19 cellular contexts compared by ENCODE assay signal in genomic region chr12:103705927-103706326, GRCh38.
DNase-seq lines count a peak whose midpoint lies in the region; ATAC-seq and TF ChIP-seq lines count a peak whose summit lies in the region.
"Had no signal": no experiment of that assay in that cellular context is flagged by ENCODE, and none has a peak within 500 bp of the region (broad histone marks: within the 10 kb centered on the region; RNA-seq: fewer than 3 reads in every experiment).

No MANE protein-coding gene starts in this region.

- H3K4me3 Mint-ChIP-seq in nephron progenitor cell = no peak overlapping the region
- H3K4me3 Mint-ChIP-seq in activated CD4-positive, alpha-beta T cell treated with anti-CD3 and anti-CD28 coated beads, Interleukin-2, amount 10 ng/mL, durations not matched to agents 7 days and 5 days = no peak overlapping the region
- H3K4me3 Mint-ChIP-seq: memory B cell had no signal

- intact Hi-C loops in colonic mucosa (cut with DNase I) (no loop called here), esophagus squamous epithelium (cut with DNase I) (no loop called here)

- H3K9me3 Mint-ChIP-seq in nephron progenitor cell = peaks cover 9% of the 10 kb centered on the region
- H3K9me3 Mint-ChIP-seq in activated CD4-positive, alpha-beta T cell treated with anti-CD3 and anti-CD28 coated beads, Interleukin-2, amount 10 ng/mL, durations not matched to agents 7 days and 5 days = no peaks in the 10 kb centered on the region
- H3K9me3 Mint-ChIP-seq: memory B cell had no signal

- POLR2A ChIA-PET in activated CD4-positive, alpha-beta T cell treated with anti-CD3 and anti-CD28 coated beads, Interleukin-2, amount 10 ng/mL, durations not matched to agents 7 days and 5 days (lab: Charles Lee) = no interaction called here

- no peak overlapping the region for H3K9ac ChIP-seq in colonic mucosa (ENCODE audit: low read depth in 2 of 2, low read length in 2 of 2)

- H3K27me3 ChIP-seq in colonic mucosa (no peaks in the 10 kb centered on the region), esophagus squamous epithelium (peaks cover 0 to 33% (median 0%) of the 10 kb centered on the region in 4 donors)
- H3K27me3 ChIP-seq: body of pancreas had no signal

- no peak overlapping the region for H3K27ac Mint-ChIP-seq in nephron progenitor cell
- H3K27ac Mint-ChIP-seq in activated CD4-positive, alpha-beta T cell treated with anti-CD3 and anti-CD28 coated beads, Interleukin-2, amount 10 ng/mL, durations not matched to agents 7 days and 5 days = no peak overlapping the region
- H3K27ac Mint-ChIP-seq: memory B cell had no signal

- H3K36me3 Mint-ChIP-seq in nephron progenitor cell (ENCODE audit: low read depth) = no peaks in the 10 kb centered on the region
- no peaks in the 10 kb centered on the region for H3K36me3 Mint-ChIP-seq in activated CD4-positive, alpha-beta T cell treated with anti-CD3 and anti-CD28 coated beads, Interleukin-2, amount 10 ng/mL, durations not matched to agents 7 days and 5 days (ENCODE audit: low read depth)
- H3K36me3 Mint-ChIP-seq: memory B cell had no signal

- H3K9me3 ChIP-seq in colonic mucosa (no peaks in the 10 kb centered on the region), esophagus squamous epithelium (no peaks in the 10 kb centered on the region)
- H3K9me3 ChIP-seq: body of pancreas, SJSA1 had no signal

- H3K4me3 ChIP-seq in colonic mucosa = no peak overlapping the region
- no peak overlapping the region for H3K4me3 ChIP-seq in esophagus squamous epithelium
- H3K4me3 ChIP-seq: body of pancreas, GM12878, SJSA1 had no signal

- TF ChIP-seq POLR2A in esophagus squamous epithelium (IDR thresholded peaks at IDR 0.05) = no peak

- no peak for ATAC-seq in GM18511 (IDR thresholded peaks at IDR 0.05; ENCODE audit: unreplicated experiment)
- ATAC-seq: activated CD4-positive, CD25-positive, alpha-beta regulatory T cell treated with anti-CD3 and anti-CD28 coated beads, Interleukin-2, amount 50 U/mL, for 24 hours; body of pancreas; GM12878 had no signal

- H3K36me3 ChIP-seq in colonic mucosa (no peaks in the 10 kb centered on the region), esophagus squamous epithelium (no peaks in the 10 kb centered on the region)
- H3K36me3 ChIP-seq: SJSA1 had no signal

- no peak overlapping the region for H3K27ac ChIP-seq in colonic mucosa
- H3K27ac ChIP-seq in esophagus squamous epithelium = no peak overlapping the region
- H3K27ac ChIP-seq: body of pancreas, SJSA1 had no signal

- CTCF ChIA-PET in activated CD4-positive, alpha-beta T cell treated with anti-CD3 and anti-CD28 coated beads, Interleukin-2, amount 10 ng/mL, durations not matched to agents 7 days and 5 days (lab: Charles Lee) = no interaction called here

- peaks cover 8% of the 10 kb centered on the region for H3K27me3 Mint-ChIP-seq in nephron progenitor cell (ENCODE audit: low read depth, poor library complexity)
- peaks cover 9% of the 10 kb centered on the region for H3K27me3 Mint-ChIP-seq in activated CD4-positive, alpha-beta T cell treated with anti-CD3 and anti-CD28 coated beads, Interleukin-2, amount 10 ng/mL, durations not matched to agents 7 days and 5 days

- 72% methylated on average over 2 of the region's 2 CpGs for WGBS in esophagus squamous epithelium, 2 donors

- peaks cover 14% of the 10 kb centered on the region for H3K4me1 Mint-ChIP-seq in nephron progenitor cell
- H3K4me1 Mint-ChIP-seq in activated CD4-positive, alpha-beta T cell treated with anti-CD3 and anti-CD28 coated beads, Interleukin-2, amount 10 ng/mL, durations not matched to agents 7 days and 5 days = no peaks in the 10 kb centered on the region
- H3K4me1 Mint-ChIP-seq: memory B cell had no signal

- H3K4me1 ChIP-seq in colonic mucosa (no peaks in the 10 kb centered on the region), esophagus squamous epithelium (no peaks in the 10 kb centered on the region)
- H3K4me1 ChIP-seq: body of pancreas, SJSA1 had no signal

- TF ChIP-seq CTCF in LNCAP (IDR thresholded peaks at IDR 0.05) (peak; percentile 18; the same call in 1 of the 2 replicates), colonic mucosa (IDR thresholded peaks at IDR 0.05) (peak; percentile 16), nephron progenitor cell (IDR thresholded peaks at IDR 0.05) (peak; percentile 25), esophagus squamous epithelium (IDR thresholded peaks at IDR 0.05) (peak in 1 of 6 experiments; percentile 9)

- peak; percentile 37 for DNase-seq in DMS 273 (lab: John Stamatoyannopoulos, UW; ENCODE audit: unreplicated experiment)
- DNase-seq in DMS 273 treated with DMSO at 0.1 percent for 48 hours (lab: John Stamatoyannopoulos, UW) = no peak
- no peak for DNase-seq in colonic mucosa
- no peak for DNase-seq in nephron progenitor cell
- no peak for DNase-seq in activated CD4-positive, alpha-beta T cell treated with anti-CD3 and anti-CD28 coated beads, Interleukin-2, amount 10 ng/mL, durations not matched to agents 7 days and 5 days
- DNase-seq in esophagus squamous epithelium (lab: John Stamatoyannopoulos, UW) = no peak
- DNase-seq: 8988T; activated T-cell treated with anti-CD3 and anti-CD28 coated beads, Interleukin-2, amount 50 U/mL, for 48 hours; body of pancreas; GOT3; NCI-H1694 treated with DMSO at 0.1 percent for 48 hours; NCI-H524 treated with DMSO at 0.1 percent for 48 hours; stimulated activated CD4-positive, alpha-beta T cell treated with anti-CD3 and anti-CD28 coated beads, Interleukin-15, amount 100 ng/mL, for 24 hours had no signal
